ENCODE assay signal across 22 cellular contexts in genomic region chr5:38535281-38535750, GRCh38. TPM values are rescaled to one million over a fixed set of nuclear protein-coding genes. Genes with fewer than 3 reads are reported as not detected.
DNase-seq lines count a peak whose midpoint lies in the region; ATAC-seq and TF ChIP-seq lines count a peak whose summit lies in the region.
"Had no signal": no experiment of that assay in that cellular context is flagged by ENCODE, and none has a peak within 500 bp of the region (broad histone marks: within the 10 kb centered on the region; RNA-seq: fewer than 3 reads in every experiment).

No MANE protein-coding gene starts in this region.

- ATAC-seq in GM18517 (IDR thresholded peaks at IDR 0.05; ENCODE audit: unreplicated experiment) = no peak
- ATAC-seq: naive thymus-derived CD8-positive, alpha-beta T cell; stimulated activated naive CD8-positive, alpha-beta T cell treated with anti-CD3 and anti-CD28 coated beads, Interleukin-15, amount 100 ng/mL, for 72 hours had no signal

- DNase-seq in NCI-H748 (lab: John Stamatoyannopoulos, UW; ENCODE audit: unreplicated experiment) (peak; percentile 53), NCI-H748 treated with DMSO at 0.1 percent for 48 hours (lab: John Stamatoyannopoulos, UW) (no peak), NCI-H2171 treated with DMSO at 0.1 percent for 48 hours (lab: John Stamatoyannopoulos, UW) (peak; percentile 86), choroid plexus epithelial cell (ENCODE audit: low read depth) (peak; percentile 40), renal cortical epithelial cell (ENCODE audit: low read depth) (peak; percentile 53), D341Med (ENCODE audit: low spot score) (no peak), NCI-H128 (lab: John Stamatoyannopoulos, UW; ENCODE audit: unreplicated experiment) (no peak)
- DNase-seq: ACHN; activated naive CD8-positive, alpha-beta T cell treated with anti-CD3 and anti-CD28 coated beads for 36 hours; activated T-cell treated with anti-CD3 and anti-CD28 coated beads, Interleukin-2, amount 50 U/mL, for 1 hour; caudate nucleus; CD4-positive, alpha-beta T cell; effector memory CD4-positive, alpha-beta T cell; foreskin melanocyte; lower lobe of right lung; MV-4-11; naive thymus-derived CD8-positive, alpha-beta T cell; NCI-H446 treated with DMSO at 0.1 percent for 48 hours; PC-9; stimulated activated naive CD8-positive, alpha-beta T cell treated with anti-CD3 and anti-CD28 coated beads, Interleukin-15, amount 100 ng/mL, for 72 hours had no signal

- TF ChIP-seq CTCF in choroid plexus epithelial cell (conservative IDR thresholded peaks at IDR 0.05; ENCODE audit: low read depth, low read length) = no peak

- no peak overlapping the region for H3K4me3 ChIP-seq in choroid plexus epithelial cell (ENCODE audit: low read depth, low read length)
- H3K4me3 ChIP-seq: lower lobe of right lung, PC-9, prostate gland had no signal

RNA-seq across cellular contexts. Expression of gene LIFR, which starts 21.1 kb away (rescaled TPM):
- 10.8 and 45.7 TPM in 2 replicates for total RNA-seq in renal cortical epithelial cell
- total RNA-seq: activated naive CD8-positive, alpha-beta T cell treated with anti-CD3 and anti-CD28 coated beads for 36 hours; naive thymus-derived CD8-positive, alpha-beta T cell had no signal

Comparison
In these comparisons a context has a peak if more than half of its experiments do, and no peak if none do; other contexts are left out.
1. DNase-seq: peak in NCI-H748 (single experiment), NCI-H2171 treated with DMSO at 0.1 percent for 48 hours (single experiment), choroid plexus epithelial cell (single experiment) and renal cortical epithelial cell (single experiment); none in NCI-H748 treated with DMSO at 0.1 percent for 48 hours (single experiment), D341Med (single experiment) and NCI-H128 (single experiment).